Comparison of ENCODE assay signal across 11 cellular contexts in the genomic region with DNA sequence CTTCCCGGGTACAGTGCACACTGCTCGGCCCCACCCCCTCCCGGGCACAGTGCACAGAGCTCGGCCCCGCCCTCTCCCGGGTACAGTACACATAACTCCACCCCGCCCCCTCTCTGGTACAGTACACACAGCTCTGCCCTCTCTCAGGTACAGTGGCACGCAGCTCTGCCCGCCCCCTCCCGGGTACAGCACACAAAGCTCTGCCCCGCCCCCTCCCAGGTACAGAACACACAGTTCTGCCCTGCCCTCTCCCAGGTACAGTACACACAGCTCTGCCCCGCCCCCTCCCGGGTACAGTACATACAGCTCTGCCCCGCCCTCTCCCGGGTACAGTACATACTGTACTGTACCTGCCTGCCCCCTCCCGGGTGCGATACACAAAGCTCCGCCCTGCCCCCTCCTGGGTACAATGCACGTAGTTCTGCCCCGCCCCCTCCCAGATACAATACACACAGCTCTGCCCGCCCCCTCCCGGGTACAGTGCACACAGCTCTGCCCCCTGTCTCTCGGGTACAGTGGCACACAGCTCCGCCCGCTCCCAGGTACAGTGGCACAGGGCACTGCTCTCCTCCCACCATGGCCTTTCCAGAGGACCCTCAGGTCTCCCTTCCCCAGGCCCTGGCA. TPM values are rescaled to one million over a fixed set of nuclear protein-coding genes. Genes with fewer than 3 reads are reported as not detected.
DNase-seq lines count a peak whose midpoint lies in the region; ATAC-seq, FAIRE-seq and TF ChIP-seq lines count a peak whose summit lies in the region.
"Had no signal": no experiment of that assay in that cellular context is flagged by ENCODE, and none has a peak within 500 bp of the region (broad histone marks: within the 10 kb centered on the region; RNA-seq: fewer than 3 reads in every experiment).

No MANE protein-coding gene starts in this region.

- H3K36me3 ChIP-seq in right atrium auricular region (no peaks in the 10 kb centered on the region), aorta (ENCODE audit: control insufficient read depth in 1 of 2, insufficient read depth in 2 of 2, low read length in 1 of 2) (no peaks in the 10 kb centered on the region)

- intact Hi-C loops in Right ventricle myocardium superior (cut with DNase I) (no loop called here), aorta (cut with DNase I) (no loop called here)

- peak; percentile 56 for ATAC-seq in Right ventricle myocardium superior (ENCODE audit: poor library complexity)
- peak; percentile 41 for ATAC-seq in aorta (ENCODE audit: low FRiP score)
- no peak for ATAC-seq in GM21717 (IDR thresholded peaks at IDR 0.05; ENCODE audit: unreplicated experiment)

- WGBS in aorta, 2 donors, result 70 to 75% methylated on average over 25 of the region's 25 CpGs

- H3K4me3 ChIP-seq in right atrium auricular region (no peak overlapping the region), epithelial cell of esophagus (ENCODE audit: low read length) (no peak overlapping the region), aorta (ENCODE audit: low read length in 2 of 2) (no peak overlapping the region)

- no peaks in the 10 kb centered on the region for H3K4me1 ChIP-seq in right atrium auricular region
- H3K4me1 ChIP-seq in aorta (ENCODE audit: control insufficient read depth in 1 of 2, insufficient read depth in 2 of 2, low read length in 2 of 2), result no peaks in the 10 kb centered on the region

- FAIRE-seq in frontal cortex (lab: Jason Lieb, UNC), result no peak

- TF ChIP-seq CTCF in right atrium auricular region (IDR thresholded peaks at IDR 0.05) (no peak), epithelial cell of esophagus (IDR thresholded peaks at IDR 0.05; ENCODE audit: insufficient read depth, low read depth, low read length, missing control alignments) (no peak)

- H3K27me3 ChIP-seq in right atrium auricular region (no peaks in the 10 kb centered on the region), aorta (ENCODE audit: control insufficient read depth in 1 of 2, insufficient read depth in 2 of 2, low read length in 1 of 2) (no peaks in the 10 kb centered on the region)

- H3K9me3 ChIP-seq in right atrium auricular region, result no peaks in the 10 kb centered on the region
- H3K9me3 ChIP-seq in aorta (ENCODE audit: control insufficient read depth, low read length), result no peaks in the 10 kb centered on the region

- no peak overlapping the region for H3K27ac ChIP-seq in right atrium auricular region
- H3K27ac ChIP-seq in aorta (ENCODE audit: low read depth in 1 of 2, low read length in 2 of 2), result no peak overlapping the region

- DNase-seq in Right ventricle myocardium superior (no peak), right atrium auricular region (ENCODE audit: low spot score) (no peak), NCI-H510A treated with DMSO at 0.1 percent for 48 hours (lab: John Stamatoyannopoulos, UW) (peak; percentile 91), epithelial cell of esophagus (ENCODE audit: low read depth) (peak; percentile 74), aorta (no peak), MV-4-11 (lab: John Stamatoyannopoulos, UW) (no peak), frontal cortex (ENCODE audit: low spot score in 2 of 2) (no peak)
- DNase-seq: activated naive CD4-positive, alpha-beta T cell; erythroblast had no signal

RNA-seq across cellular contexts. Expression of a gene that starts 16.4 kb away (rescaled TPM):
- total RNA-seq in Right ventricle myocardium superior, result not detected
- total RNA-seq in right atrium auricular region, result not detected
- total RNA-seq in aorta, result not detected
- polyA plus RNA-seq in aorta, result not detected
- not detected for total RNA-seq in frontal cortex
- total RNA-seq: myocyte had no signal

Comparison
In these comparisons a context has a peak if more than half of its experiments do, and no peak if none do; other contexts are left out.
1. DNase-seq: peak in NCI-H510A treated with DMSO at 0.1 percent for 48 hours (single experiment) and epithelial cell of esophagus (single experiment); none in Right ventricle myocardium superior (single experiment), right atrium auricular region (single experiment), aorta (0 of 2), MV-4-11 (single experiment) and frontal cortex (0 of 2).